2 cellular contexts compared by ENCODE assay signal in genomic region chr1:223079498-223079897, GRCh38.
TF ChIP-seq lines count a peak whose summit lies in the region.

No MANE protein-coding gene starts in this region.

TF ChIP-seq in liver, 16 proteins besides CTCF, POLR2A, EP300 and RAD21:
- TF ChIP-seq YY1 (IDR thresholded peaks at IDR 0.05) (no peak), SP1 (IDR thresholded peaks at IDR 0.05) (peak; percentile 83), HNF4A (conservative IDR thresholded peaks at IDR 0.05) (peak; percentile 80 to 96), EGR1 (IDR thresholded peaks at IDR 0.05; ENCODE audit: low read depth in 2 of 2) (peak; percentile 36 to 91), MAX (IDR thresholded peaks at IDR 0.05) (no peak), RXRA (IDR thresholded peaks at IDR 0.05) (peak; percentile 43 to 78), HNF4G (IDR thresholded peaks at IDR 0.05) (peak; percentile 86)

TF ChIP-seq in HepG2, 621 proteins besides CTCF, POLR2A, EP300 and RAD21:
- TF ChIP-seq ZNF136 (CRISPR knock-in tag; IDR thresholded peaks at IDR 0.05; ENCODE audit: low read depth), result no peak
- no peak for TF ChIP-seq ZKSCAN1 (IDR thresholded peaks at IDR 0.05; ENCODE audit: low read length)
- TF ChIP-seq MEIS1 (CRISPR knock-in tag; IDR thresholded peaks at IDR 0.05; ENCODE audit: borderline replicate concordance), result no peak
- TF ChIP-seq ZNF530 (CRISPR knock-in tag; IDR thresholded peaks at IDR 0.05; ENCODE audit: low read depth), result no peak
- TF ChIP-seq ZZZ3 (CRISPR knock-in tag; IDR thresholded peaks at IDR 0.05; ENCODE audit: borderline replicate concordance), result no peak
- TF ChIP-seq KDM2A (CRISPR knock-in tag; IDR thresholded peaks at IDR 0.05; ENCODE audit: borderline replicate concordance, low read depth), result no peak
- no peak for TF ChIP-seq SRF (IDR thresholded peaks at IDR 0.05; ENCODE audit: low read depth, low read length)
- no peak for TF ChIP-seq GLI4 (CRISPR knock-in tag; IDR thresholded peaks at IDR 0.05; ENCODE audit: borderline replicate concordance)
- no peak for TF ChIP-seq SMYD3 (CRISPR knock-in tag; IDR thresholded peaks at IDR 0.05)
- TF ChIP-seq ZNF580 (CRISPR knock-in tag; IDR thresholded peaks at IDR 0.05; ENCODE audit: borderline replicate concordance, low read depth), result no peak
- TF ChIP-seq ZFP91 (CRISPR knock-in tag; IDR thresholded peaks at IDR 0.05; ENCODE audit: borderline replicate concordance), result no peak
- no peak for TF ChIP-seq HES4 (CRISPR knock-in tag; IDR thresholded peaks at IDR 0.05; ENCODE audit: borderline replicate concordance)
- no peak for TF ChIP-seq ZBTB1 (CRISPR knock-in tag; IDR thresholded peaks at IDR 0.05; ENCODE audit: borderline replicate concordance)
- TF ChIP-seq TOPORS (CRISPR knock-in tag; IDR thresholded peaks at IDR 0.05), result no peak
